ENCODE assay signal across 8 cellular contexts in the genomic region with DNA sequence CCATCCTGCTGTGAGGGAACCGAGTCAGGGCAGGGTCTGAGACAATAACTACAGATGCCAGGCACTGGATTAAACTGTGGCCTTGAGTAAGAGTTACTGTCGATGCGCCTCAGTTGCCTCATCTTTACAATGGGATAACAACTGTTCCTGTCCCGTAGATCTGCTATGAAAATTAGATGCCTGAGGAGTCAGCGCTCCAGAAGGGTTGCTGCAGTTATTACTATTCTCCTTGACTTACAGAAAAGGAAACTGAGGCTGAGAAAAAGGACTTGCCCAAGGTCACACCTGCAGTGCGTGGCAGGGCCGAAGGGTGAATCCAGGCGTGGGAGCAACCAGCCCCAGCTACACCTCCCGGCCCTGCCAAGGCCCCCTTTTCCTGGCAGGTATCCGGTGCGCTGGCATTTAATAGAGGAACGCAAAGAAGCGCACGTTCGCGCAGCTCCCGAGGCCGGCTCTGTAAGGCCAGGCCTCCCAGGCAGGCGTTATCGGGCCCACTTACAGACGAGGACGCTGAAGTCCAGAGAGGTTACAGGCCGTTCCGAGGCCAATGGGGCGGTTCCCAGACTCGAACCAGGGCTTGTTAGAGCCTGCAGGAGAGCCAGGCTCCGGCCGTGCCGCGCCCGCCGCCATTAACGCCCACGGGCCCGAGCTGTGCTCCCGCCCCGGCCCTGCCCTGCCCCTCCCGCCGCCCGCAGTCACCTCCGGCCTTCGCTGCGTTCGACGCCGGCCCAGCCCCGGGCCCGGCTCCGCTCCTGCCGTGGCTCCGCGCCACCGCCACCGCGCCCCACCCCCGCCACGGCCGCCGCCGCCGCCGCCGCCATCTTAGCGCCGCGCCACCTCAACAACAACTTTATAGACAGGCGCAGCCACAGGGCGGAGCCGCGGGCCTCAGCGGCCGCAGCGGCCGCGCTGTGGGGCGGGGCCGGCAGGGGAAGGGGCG. TPM values are rescaled to one million over a fixed set of nuclear protein-coding genes. Genes with fewer than 3 reads are reported as not detected.
DNase-seq lines count a peak whose midpoint lies in the region; ATAC-seq, FAIRE-seq and TF ChIP-seq lines count a peak whose summit lies in the region.

A gene (minus strand): TSS at position 852 of the 940 bp plus-strand sequence. CDS start 31 bp downstream, at position 821.

- peaks cover 27 to 32% of the 10 kb centered on the region in 2 donors for H3K36me3 Mint-ChIP-seq in stimulated activated naive B cell treated with anti-CD40 and anti-IgM and Interleukin-4, amounts not matched to agents 10 μg/mL and 1 μg/mL and 100 μg/mL, for 72 hours

- TF ChIP-seq POLR2A in body of pancreas (IDR thresholded peaks at IDR 0.05): peak in 1 of 3 donors; percentile 5

- no peaks in the 10 kb centered on the region for H3K9me3 Mint-ChIP-seq in stimulated activated naive B cell treated with anti-CD40 and anti-IgM and Interleukin-4, amounts not matched to agents 10 μg/mL and 1 μg/mL and 100 μg/mL, for 72 hours

- H4K20me1 ChIP-seq in MM.1S (ENCODE audit: insufficient read depth, low read length) (no peaks in the 10 kb centered on the region), keratinocyte (ENCODE audit: control insufficient read depth, extremely low read depth, insufficient read depth, low read length) (no peaks in the 10 kb centered on the region)

- WGBS in body of pancreas, 2 donors: 4 to 24% methylated on average over 9 to 64 of the region's 78 CpGs

- peaks cover 41 to 59% of the 10 kb centered on the region in 2 donors for H3K4me1 Mint-ChIP-seq in stimulated activated naive B cell treated with anti-CD40 and anti-IgM and Interleukin-4, amounts not matched to agents 10 μg/mL and 1 μg/mL and 100 μg/mL, for 72 hours

- ATAC-seq in body of pancreas: peak; percentile 82
- peak; percentile 71 to 76 for ATAC-seq in stimulated activated naive B cell treated with anti-CD40 and anti-IgM and Interleukin-4, amounts not matched to agents 10 μg/mL and 1 μg/mL and 100 μg/mL, for 72 hours (replicated peaks)

- no peaks in the 10 kb centered on the region; the same call in none of the 2 replicates for H3K36me3 ChIP-seq in H7 (replicated peaks; ENCODE audit: control insufficient read depth, insufficient read depth, low read length)
- no peaks in the 10 kb centered on the region for H3K36me3 ChIP-seq in MM.1S (replicated peaks; ENCODE audit: insufficient read depth, low read length)
- H3K36me3 ChIP-seq in body of pancreas (replicated peaks in 1 of 2; ENCODE audit: insufficient read depth in 1 of 2, low read depth in 2 of 2): peaks cover 2 to 5% of the 10 kb centered on the region in 2 donors
- H3K36me3 ChIP-seq in keratinocyte (ENCODE audit: control insufficient read depth in 2 of 2, extremely low read depth in 1 of 2, insufficient read depth in 2 of 2, low read length in 2 of 2): peaks cover 6 to 16% of the 10 kb centered on the region in 2 experiments

- dilution Hi-C loops in keratinocyte (cut with MboI; ENCODE audit: extremely low pct_ligation_motif_present, low sequenced_read_pairs): no loop called here

- no peaks in the 10 kb centered on the region for H3K27me3 Mint-ChIP-seq in stimulated activated naive B cell treated with anti-CD40 and anti-IgM and Interleukin-4, amounts not matched to agents 10 μg/mL and 1 μg/mL and 100 μg/mL, for 72 hours

- H3K9me2 ChIP-seq in MM.1S (replicated peaks; ENCODE audit: insufficient read depth, low read length): no peaks in the 10 kb centered on the region

- no peaks in the 10 kb centered on the region for H3K9me1 ChIP-seq in keratinocyte (ENCODE audit: control insufficient read depth, extremely low read depth, insufficient read depth, low read length)

- H3K9me3 ChIP-seq in MM.1S (replicated peaks; ENCODE audit: insufficient read depth, low read length) (no peaks in the 10 kb centered on the region), body of pancreas (no peaks in the 10 kb centered on the region), keratinocyte (ENCODE audit: control insufficient read depth, low read depth, low read length) (no peaks in the 10 kb centered on the region)

- H3K27ac Mint-ChIP-seq in stimulated activated naive B cell treated with anti-CD40 and anti-IgM and Interleukin-4, amounts not matched to agents 10 μg/mL and 1 μg/mL and 100 μg/mL, for 72 hours: peak within 1 kb of the TSS; percentile 93

- H3K9ac ChIP-seq in MM.1S (ENCODE audit: low read length): peak within 1 kb of the TSS; percentile 90
- H3K9ac ChIP-seq in keratinocyte (ENCODE audit: control insufficient read depth, extremely low read depth, insufficient read depth, low read length): peak within 1 kb of the TSS; percentile 91

- H3K27ac ChIP-seq in MM.1S (ENCODE audit: low read length) (peak within 1 kb of the TSS; percentile 31; the same call in 1 of the 2 replicates), body of pancreas (peak within 1 kb of the TSS; percentile 81 to 88 (median 85)), keratinocyte (ENCODE audit: control insufficient read depth, insufficient read depth, low read length) (peak within 1 kb of the TSS; percentile 95)

- intact Hi-C loops in body of pancreas (cut with DNase I): no loop called here

- no peak for TF ChIP-seq CTCF in MM.1S (IDR thresholded peaks at IDR 0.05; ENCODE audit: low read length)
- no peak for TF ChIP-seq CTCF in body of pancreas (IDR thresholded peaks at IDR 0.05)
- TF ChIP-seq CTCF in keratinocyte (optimal IDR thresholded peaks at IDR 0.05 in 1 of 3, IDR thresholded peaks at IDR 0.05 in 1 of 3, conservative IDR thresholded peaks at IDR 0.05 in 1 of 3; ENCODE audit: extremely low read depth in 1 of 3, insufficient read depth in 2 of 3, low read length in 3 of 3): no peak

- peak within 1 kb of the TSS; percentile 95 to 98 for H3K4me3 Mint-ChIP-seq in stimulated activated naive B cell treated with anti-CD40 and anti-IgM and Interleukin-4, amounts not matched to agents 10 μg/mL and 1 μg/mL and 100 μg/mL, for 72 hours

- H3K4me2 ChIP-seq in MM.1S (ENCODE audit: low read depth, low read length) (peak within 1 kb of the TSS; percentile 99), keratinocyte (ENCODE audit: control insufficient read depth, extremely low read depth, insufficient read depth, low read depth, low read length) (peak within 1 kb of the TSS; percentile 95)

- H3K27me3 ChIP-seq in H7 (ENCODE audit: control insufficient read depth, insufficient read depth, low read length) (no peaks in the 10 kb centered on the region), MM.1S (replicated peaks; ENCODE audit: insufficient read depth, low read length) (no peaks in the 10 kb centered on the region), body of pancreas (no peaks in the 10 kb centered on the region), keratinocyte (ENCODE audit: control insufficient read depth, extremely low read depth, insufficient read depth, low read length) (no peaks in the 10 kb centered on the region)

- H3K79me2 ChIP-seq in MM.1S (ENCODE audit: low read length): peaks cover 36% of the 10 kb centered on the region
- peaks cover 47% of the 10 kb centered on the region for H3K79me2 ChIP-seq in keratinocyte (ENCODE audit: control insufficient read depth, insufficient read depth, low read length)

- H3K4me1 ChIP-seq in MM.1S (ENCODE audit: low read length) (peaks cover 8% of the 10 kb centered on the region; the same call in 1 of the 2 replicates), body of pancreas (peaks cover 49% of the 10 kb centered on the region), keratinocyte (ENCODE audit: control insufficient read depth, extremely low read depth, insufficient read depth, low read length) (peaks cover 65% of the 10 kb centered on the region)

- H3F3A ChIP-seq in MM.1S (ENCODE audit: insufficient read depth, low read length): peaks cover 4% of the 10 kb centered on the region; the same call in 1 of the 2 replicates

- FAIRE-seq in keratinocyte (lab: Jason Lieb, UNC): no peak

- DNase-seq in NCI-H2227 (lab: John Stamatoyannopoulos, UW; ENCODE audit: unreplicated experiment): peak; percentile 57
- DNase-seq in NCI-H2227 treated with DMSO at 0.1 percent for 48 hours (lab: John Stamatoyannopoulos, UW): no peak
- DNase-seq in H7: no peak
- peak; percentile 45 for DNase-seq in MM.1S
- peak in 1 of 4 donors; percentile 42 for DNase-seq in body of pancreas
- no peak for DNase-seq in keratinocyte (ENCODE audit: low read depth, low spot score)
- no peak for DNase-seq in stimulated activated naive B cell treated with anti-CD40 and anti-IgM and Interleukin-4, amounts not matched to agents 10 μg/mL and 1 μg/mL and 100 μg/mL, for 72 hours
- no peak for DNase-seq in SKM-1 (lab: John Stamatoyannopoulos, UW; ENCODE audit: unreplicated experiment)

- peak within 1 kb of the TSS; percentile 77 for H2AFZ ChIP-seq in MM.1S (ENCODE audit: low read length)
- H2AFZ ChIP-seq in keratinocyte (ENCODE audit: control insufficient read depth, low read length): peak within 1 kb of the TSS; percentile 55

- H3K4me3 ChIP-seq in H7 (ENCODE audit: insufficient read depth, low read depth, low read length): peak within 1 kb of the TSS; percentile 90
- peak within 1 kb of the TSS; percentile 85 for H3K4me3 ChIP-seq in MM.1S (ENCODE audit: low read length)
- H3K4me3 ChIP-seq in body of pancreas: peak within 1 kb of the TSS; percentile 95 to 99
- H3K4me3 ChIP-seq in keratinocyte (ENCODE audit: control insufficient read depth in 2 of 3, extremely low read depth in 1 of 3, insufficient read depth in 2 of 3, low read depth in 1 of 3, low read length in 3 of 3): peak within 1 kb of the TSS; percentile 77 to 92 (median 80)

RNA-seq across cellular contexts. Expression of the gene that starts here (rescaled TPM):
- 23.9 and 29.1 TPM in 2 replicates for total RNA-seq in H7 (2014; rRNA removed; shearing (Covaris generic))
- total RNA-seq in body of pancreas: 10 to 100 TPM; 10.4 to 17.8 TPM
- polyA plus RNA-seq in keratinocyte: 18.4 to 30.9 TPM (median 25.0 TPM) in 3 replicates
- 1.4 TPM for polyA plus RNA-seq in keratinocyte (2011; ENCODE audit: low read depth)
- 28.7 and 36.0 TPM in 2 replicates for polyA plus RNA-seq in keratinocyte (2011; cell fraction: cytosol; rRNA removed)
- 33.6 and 47.2 TPM in 2 replicates for polyA plus RNA-seq in keratinocyte (2011; cell fraction: nucleus; rRNA removed)
- 26.6 and 37.1 TPM in 2 replicates for polyA plus RNA-seq in keratinocyte (2012; ENCODE audit: low replicate concordance)
- polyA minus RNA-seq in keratinocyte: 18.3 to 56.3 TPM (median 27.3 TPM) in 3 replicates
- polyA minus RNA-seq in keratinocyte (2011; cell fraction: cytosol; rRNA and poly(A)+ RNA removed): 47.8 TPM
- 15.0 and 15.4 TPM in 2 replicates for polyA minus RNA-seq in keratinocyte (2011; cell fraction: nucleus; rRNA and poly(A)+ RNA removed)

Comparison
In these comparisons a context has a peak if more than half of its experiments do, and no peak if none do; other contexts are left out.
1. DNase-seq: peak in NCI-H2227 (single experiment) and MM.1S (single experiment); none in NCI-H2227 treated with DMSO at 0.1 percent for 48 hours (single experiment), H7 (single experiment), keratinocyte (single experiment), stimulated activated naive B cell treated with anti-CD40 and anti-IgM and Interleukin-4, amounts not matched to agents 10 μg/mL and 1 μg/mL and 100 μg/mL, for 72 hours (single experiment) and SKM-1 (single experiment).
2. H3K27ac ChIP-seq: peak in every context shown above with its lines; median percentile 95 in keratinocyte; 85 in body of pancreas; 31 in MM.1S.
3. Peak in every context shown above with its lines, with median percentiles within 50 percentile points of each other: H3K4me3 ChIP-seq.